Comparison of ENCODE assay signal across 16 cellular contexts in genomic region chr7:98288064-98288823, GRCh38. TPM values are rescaled to one million over a fixed set of nuclear protein-coding genes. Genes with fewer than 3 reads are reported as not detected.
DNase-seq lines count a peak whose midpoint lies in the region; ATAC-seq, FAIRE-seq and TF ChIP-seq lines count a peak whose summit lies in the region.
"Had no signal": no experiment of that assay in that cellular context is flagged by ENCODE, and none has a peak within 500 bp of the region (broad histone marks: within the 10 kb centered on the region; RNA-seq: fewer than 3 reads in every experiment).

No MANE protein-coding gene starts in this region.

- no peak for TF ChIP-seq POLR2A in HepG2 (IDR thresholded peaks at IDR 0.05; ENCODE audit: insufficient read depth in 1 of 2, low read depth in 2 of 2, low read length in 2 of 2)
- TF ChIP-seq POLR2A in right lobe of liver (IDR thresholded peaks at IDR 0.05) = no peak
- no peak for TF ChIP-seq POLR2A in vagina (IDR thresholded peaks at IDR 0.05)

- H4K20me1 ChIP-seq in HepG2 (ENCODE audit: insufficient read depth, low read length) = peaks cover 46% of the 10 kb centered on the region; the same call in 1 of the 2 replicates

- in situ Hi-C loops in HepG2 (cut with HindIII; ENCODE audit: extremely low pct_ligation_motif_present, low pct_unique_long_range_greater_than_20kb) = no loop called here

- FAIRE-seq in HepG2 (lab: Jason Lieb, UNC) = no peak
- FAIRE-seq: GM12892 had no signal

- TF ChIP-seq CTCF in HepG2 (CRISPR knock-in tag; IDR thresholded peaks at IDR 0.05) = 0 out of 2 replicates have a peak, but pooled peaks have one; percentile 12
- TF ChIP-seq CTCF in right lobe of liver (IDR thresholded peaks at IDR 0.05) = no peak
- TF ChIP-seq CTCF in vagina (IDR thresholded peaks at IDR 0.05) = no peak

- DNase-seq in HepG2 (ENCODE audit: low spot score) = no peak
- no peak for DNase-seq in right lobe of liver
- DNase-seq in caudate nucleus (lab: John Stamatoyannopoulos, UW) = no peak
- DNase-seq in myocyte (ENCODE audit: low read depth) = peak; percentile 40
- no peak for DNase-seq in vagina (ENCODE audit: extremely low spot score in 2 of 2)
- no peak for DNase-seq in NCI-H2081 (lab: John Stamatoyannopoulos, UW)
- DNase-seq in activated effector memory CD4-positive, alpha-beta T cell treated with Interleukin-2 at 50 U/mL for 16 hours = no peak
- DNase-seq in NCI-H2171 treated with DMSO at 0.1 percent for 48 hours (lab: John Stamatoyannopoulos, UW) = no peak
- DNase-seq: activated CD8-positive, alpha-beta memory T cell treated with anti-CD3 and anti-CD28 coated beads, Interleukin-2, amount 50 U/mL, for 48 hours; effector memory CD4-positive, alpha-beta T cell; NCI-H1105 treated with DMSO at 0.1 percent for 48 hours; NCI-H524; SHP77; stimulated activated naive CD4-positive, alpha-beta T cell treated with Interleukin-2 at 50 U/mL for 16 hours had no signal

- H3K9me3 ChIP-seq in HepG2 (ENCODE audit: low read length) = no peaks in the 10 kb centered on the region
- H3K9me3 ChIP-seq in right lobe of liver = no peaks in the 10 kb centered on the region
- no peaks in the 10 kb centered on the region for H3K9me3 ChIP-seq in vagina

- no peak for TF ChIP-seq EP300 in HepG2 (IDR thresholded peaks at IDR 0.05; ENCODE audit: low read depth in 2 of 2, low read length in 2 of 2)
- TF ChIP-seq EP300 in HepG2 (CRISPR knock-in tag; IDR thresholded peaks at IDR 0.05; ENCODE audit: borderline replicate concordance) = no peak

- no peak for ATAC-seq in HepG2
- no peak for ATAC-seq in right lobe of liver

- H3K36me3 ChIP-seq in HepG2 (replicated peaks in 1 of 2; ENCODE audit: control insufficient read depth in 1 of 2, insufficient read depth in 2 of 2, low read length in 2 of 2) = peaks cover 12 to 34% of the 10 kb centered on the region in 2 experiments; a peak in 4 of 5 replicates
- H3K36me3 ChIP-seq in right lobe of liver = peaks cover 0 to 30% (median 17%) of the 10 kb centered on the region in 4 donors
- peaks cover 0 to 18% of the 10 kb centered on the region in 2 donors for H3K36me3 ChIP-seq in vagina

- TF ChIP-seq RAD21 in HepG2 (CRISPR knock-in tag; IDR thresholded peaks at IDR 0.05) = no peak

- POLR2A ChIA-PET in HepG2 (lab: Yijun Ruan, JAX) = no interaction called here

- intact Hi-C loops in HepG2 (cut with micrococcal nuclease; ENCODE audit: unreplicated experiment) (no loop called here), right lobe of liver (cut with DNase I) (no loop called here), vagina (cut with DNase I) (loop anchor here (5.0 kb wide), 1 partner anchor 36 kb away; the partner anchor contains the start of gene TECPR1)

- CTCF ChIA-PET in HepG2 (lab: Yijun Ruan, JAX; ENCODE audit: low intra/inter-chr PET ratio, low total read pairs) = no interaction called here

- H3K9ac ChIP-seq in HepG2 (ENCODE audit: insufficient read depth, low read depth, low read length) = no peak overlapping the region

- peaks cover 35% of the 10 kb centered on the region for H3K79me2 ChIP-seq in HepG2 (ENCODE audit: insufficient read depth, low read length)

- H3K4me3 ChIP-seq in HepG2 (replicated peaks in 1 of 3; ENCODE audit: insufficient read depth in 1 of 3, low read depth in 2 of 3, low read length in 3 of 3) (no peak overlapping the region), right lobe of liver (no peak overlapping the region), vagina (no peak overlapping the region)
- H3K4me3 ChIP-seq: lung had no signal

- WGBS in HepG2 (ENCODE audit: low lambda C conversion rate) = 94% methylated on average over 7 of the region's 12 CpGs
- 70% methylated on average over 4 of the region's 12 CpGs for WGBS in right lobe of liver (ENCODE audit: insufficient coverage, low coverage, low lambda C conversion rate, missing lambda C conversion rate)

- no peak overlapping the region for H3K27ac ChIP-seq in HepG2 (ENCODE audit: extremely low read length, insufficient read depth, low read length)
- no peak overlapping the region for H3K27ac ChIP-seq in right lobe of liver
- H3K27ac ChIP-seq in caudate nucleus (ENCODE audit: low read depth, low read length) = peak overlapping the region; percentile 54
- H3K27ac ChIP-seq in vagina = peak overlapping the region; percentile 99

- H3K4me1 ChIP-seq in HepG2 (ENCODE audit: insufficient read depth, low read length) = peaks cover 63% of the 10 kb centered on the region
- H3K4me1 ChIP-seq in right lobe of liver = peaks cover 0 to 48% (median 18%) of the 10 kb centered on the region in 4 donors
- H3K4me1 ChIP-seq in vagina = peaks cover 64% of the 10 kb centered on the region

- H3K27me3 ChIP-seq in HepG2 (ENCODE audit: control insufficient read depth in 1 of 2, insufficient read depth in 2 of 2, low read length in 2 of 2) = no peaks in the 10 kb centered on the region
- no peaks in the 10 kb centered on the region for H3K27me3 ChIP-seq in right lobe of liver
- H3K27me3 ChIP-seq in vagina = no peaks in the 10 kb centered on the region

- H3K4me2 ChIP-seq in HepG2 (ENCODE audit: low read depth, low read length) = no peak overlapping the region

- H2AFZ ChIP-seq in HepG2 (ENCODE audit: low read length) = no peak overlapping the region

- no TSS peak for BruUV-seq in HepG2 (replicated peaks; lab: Mats Ljungman, UMichigan)

TF ChIP-seq in HepG2, 621 proteins besides CTCF, POLR2A, EP300 and RAD21 (continues in another document):
- TF ChIP-seq NFE2L2 (IDR thresholded peaks at IDR 0.05; ENCODE audit: low read length) (no peak), STAT5B (CRISPR knock-in tag; IDR thresholded peaks at IDR 0.05) (no peak), U2AF2 (IDR thresholded peaks at IDR 0.05; ENCODE audit: low read depth, low read length) (no peak), ZNF557 (CRISPR knock-in tag; IDR thresholded peaks at IDR 0.05) (no peak), ZNF44 (CRISPR knock-in tag; IDR thresholded peaks at IDR 0.05) (no peak), SIX1 (CRISPR knock-in tag; IDR thresholded peaks at IDR 0.05; ENCODE audit: borderline replicate concordance) (no peak)

RNA-seq across cellular contexts. Expression of gene BRI3, which starts 6.8 kb away (rescaled TPM):
- 37.2 and 54.0 TPM in 2 replicates for total RNA-seq in HepG2 (2016; rRNA removed; fragmentation: Illumina TruSeq; extraction: Trizol)
- total RNA-seq in HepG2 (2016; cell fraction: cytosol; rRNA removed; fragmentation: Illumina TruSeq; extraction: Trizol; ENCODE audit: low read depth) = 362 and 379 TPM in 2 replicates
- 32.4 and 58.8 TPM in 2 replicates for total RNA-seq in HepG2 (2016; cell fraction: insoluble cytoplasmic fraction; rRNA removed; fragmentation: Illumina TruSeq; extraction: Trizol)
- total RNA-seq in HepG2 (2016; cell fraction: membrane; rRNA removed; fragmentation: Illumina TruSeq; extraction: Trizol) = 234 and 253 TPM in 2 replicates
- total RNA-seq in HepG2 (2016; cell fraction: nucleus; rRNA removed; fragmentation: Illumina TruSeq; extraction: Trizol) = 25.6 and 29.4 TPM in 2 replicates
- polyA plus RNA-seq in HepG2 (2011; rRNA removed) = 103 and 113 TPM in 2 replicates
- 80.0 TPM in 2 replicates for polyA plus RNA-seq in HepG2 (2011; cell fraction: cytosol; rRNA removed)
- polyA plus RNA-seq in HepG2 (2011; cell fraction: nucleus; rRNA removed) = 27.5 and 33.8 TPM in 2 replicates
- 83.2 and 95.1 TPM in 2 replicates for polyA plus RNA-seq in HepG2 (2012)
- polyA plus RNA-seq in HepG2 (2016; cell fraction: cytosol; fragmentation: Illumina TruSeq; extraction: Trizol; ENCODE audit: low read depth) = 889 and 952 TPM in 2 replicates
- polyA plus RNA-seq in HepG2 (2016; cell fraction: insoluble cytoplasmic fraction; fragmentation: Illumina TruSeq; extraction: Trizol; ENCODE audit: low read depth) = 61.2 and 81.9 TPM in 2 replicates
- polyA plus RNA-seq in HepG2 (2016; cell fraction: membrane; fragmentation: Illumina TruSeq; extraction: Trizol; ENCODE audit: low read depth) = 488 and 495 TPM in 2 replicates
- polyA plus RNA-seq in HepG2 (2016; cell fraction: nucleus; fragmentation: Illumina TruSeq; extraction: Trizol; ENCODE audit: insufficient read depth, low read depth) = 59.1 and 78.9 TPM in 2 replicates
- 61.6 and 63.3 TPM in 2 replicates for polyA minus RNA-seq in HepG2 (2011; rRNA and poly(A)+ RNA removed; ENCODE audit: low replicate concordance)
- polyA minus RNA-seq in HepG2 (2011; cell fraction: cytosol; rRNA and poly(A)+ RNA removed) = 27.4 and 34.8 TPM in 2 replicates
- polyA minus RNA-seq in HepG2 (2011; cell fraction: nucleus; rRNA and poly(A)+ RNA removed) = 22.8 and 23.6 TPM in 2 replicates
- 100 to 1,000 TPM in 4 of 6 experiments, 10 to 100 TPM in 2; 34.7 to 160 (median 137) TPM for total RNA-seq in right lobe of liver
- total RNA-seq in myocyte = 73.8 and 101 TPM in 2 replicates
- 561 TPM for polyA plus RNA-seq in myocyte (2012)
- 68.5 TPM for total RNA-seq in vagina

RNA-seq across cellular contexts. Expression of gene TECPR1, which starts 36.2 kb away (rescaled TPM):
- total RNA-seq in HepG2 (2016; rRNA removed; fragmentation: Illumina TruSeq; extraction: Trizol) = 6.3 and 8.3 TPM in 2 replicates
- 1.5 and 2.3 TPM in 2 replicates for total RNA-seq in HepG2 (2016; cell fraction: cytosol; rRNA removed; fragmentation: Illumina TruSeq; extraction: Trizol; ENCODE audit: low read depth)
- 5.7 and 9.5 TPM in 2 replicates for total RNA-seq in HepG2 (2016; cell fraction: insoluble cytoplasmic fraction; rRNA removed; fragmentation: Illumina TruSeq; extraction: Trizol)
- total RNA-seq in HepG2 (2016; cell fraction: membrane; rRNA removed; fragmentation: Illumina TruSeq; extraction: Trizol) = 2.0 and 2.8 TPM in 2 replicates
- 10.0 and 10.5 TPM in 2 replicates for total RNA-seq in HepG2 (2016; cell fraction: nucleus; rRNA removed; fragmentation: Illumina TruSeq; extraction: Trizol)
- 2.3 and 2.5 TPM in 2 replicates for polyA plus RNA-seq in HepG2 (2011; rRNA removed)
- polyA plus RNA-seq in HepG2 (2011; cell fraction: cytosol; rRNA removed) = 1.4 and 2.3 TPM in 2 replicates
- polyA plus RNA-seq in HepG2 (2011; cell fraction: nucleus; rRNA removed) = 15.9 and 17.4 TPM in 2 replicates
- polyA plus RNA-seq in HepG2 (2012) = 4.7 and 7.6 TPM in 2 replicates
- 0.37 and 0.40 TPM in 2 replicates for polyA plus RNA-seq in HepG2 (2016; cell fraction: cytosol; fragmentation: Illumina TruSeq; extraction: Trizol; ENCODE audit: low read depth)
- polyA plus RNA-seq in HepG2 (2016; cell fraction: insoluble cytoplasmic fraction; fragmentation: Illumina TruSeq; extraction: Trizol; ENCODE audit: low read depth) = 2.7 and 2.9 TPM in 2 replicates
- 0.61 and 0.71 TPM in 2 replicates for polyA plus RNA-seq in HepG2 (2016; cell fraction: membrane; fragmentation: Illumina TruSeq; extraction: Trizol; ENCODE audit: low read depth)
- polyA plus RNA-seq in HepG2 (2016; cell fraction: nucleus; fragmentation: Illumina TruSeq; extraction: Trizol; ENCODE audit: insufficient read depth, low read depth) = 15.6 and 16.9 TPM in 2 replicates
- polyA minus RNA-seq in HepG2 (2011; rRNA and poly(A)+ RNA removed; ENCODE audit: low replicate concordance) = 2.3 and 6.5 TPM in 2 replicates
- 2.5 and 4.0 TPM in 2 replicates for polyA minus RNA-seq in HepG2 (2011; cell fraction: cytosol; rRNA and poly(A)+ RNA removed)
- polyA minus RNA-seq in HepG2 (2011; cell fraction: nucleus; rRNA and poly(A)+ RNA removed) = 5.9 and 7.1 TPM in 2 replicates
- 10 to 100 TPM in 5 of 6 experiments, 1 to 10 TPM in 1; 9.4 to 14.9 (median 12.4) TPM for total RNA-seq in right lobe of liver
- 62.5 and 108 TPM in 2 replicates for total RNA-seq in myocyte
- polyA plus RNA-seq in myocyte (2012) = 35.7 TPM
- total RNA-seq in vagina = 19.6 TPM

Comparison
In these comparisons a context has a peak if more than half of its experiments do, and no peak if none do; other contexts are left out.
1. H3K27ac ChIP-seq: peak in caudate nucleus (single experiment) and vagina (single experiment); none in HepG2 (single experiment) and right lobe of liver (0 of 3).